Comparison of ENCODE assay signal across 8 cellular contexts in the genomic region with DNA sequence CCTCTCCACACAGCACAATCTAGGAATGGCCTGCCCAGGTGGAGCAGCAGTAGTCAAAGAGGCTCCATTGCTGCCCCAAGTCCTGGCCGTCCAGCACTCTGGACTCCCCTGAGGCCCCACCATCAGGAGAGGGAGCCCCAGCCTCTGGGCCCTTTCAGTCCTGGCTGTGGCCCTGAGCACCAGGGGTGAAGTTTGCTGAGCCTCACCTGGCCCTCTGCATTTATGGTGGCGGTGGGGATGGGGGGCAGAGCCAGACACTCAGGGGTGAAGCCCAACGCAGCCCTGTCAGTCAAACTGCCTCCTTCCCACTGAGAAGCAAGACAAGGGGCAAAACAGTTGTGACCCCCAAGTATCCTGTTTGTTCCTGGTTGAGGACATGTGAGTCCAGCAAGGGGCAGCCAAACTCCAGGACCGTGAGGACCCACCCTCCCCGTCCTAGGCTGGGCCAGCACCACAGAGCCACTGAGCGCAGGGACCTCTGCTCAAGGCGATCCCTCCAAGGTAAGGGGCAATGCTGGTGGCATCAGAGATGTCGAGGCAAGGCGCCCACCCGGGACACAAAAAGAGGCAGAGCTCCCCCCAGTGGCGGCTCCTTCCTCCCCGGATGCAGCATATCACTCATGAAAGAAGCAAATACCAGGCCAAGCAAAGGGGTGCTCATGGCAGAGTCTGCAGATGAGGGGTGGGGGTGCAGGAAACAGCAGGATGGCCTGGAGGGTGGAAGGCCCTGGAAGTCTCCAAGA. TPM values are rescaled to one million over a fixed set of nuclear protein-coding genes. Genes with fewer than 3 reads are reported as not detected.
A peak's percentile ranks its signal among the peaks of the same experiment; 100 is the strongest.
DNase-seq lines count a peak whose midpoint lies in the region; ATAC-seq and TF ChIP-seq lines count a peak whose summit lies in the region.

No MANE protein-coding gene starts in this region.

- H3K9me3 Mint-ChIP-seq in activated naive CD4-positive, alpha-beta T cell treated with anti-CD3 and anti-CD28 coated beads, Interleukin-2, amount 50 U/mL, for 72 hours = no peaks in the 10 kb centered on the region

- H3K36me3 Mint-ChIP-seq in activated naive CD4-positive, alpha-beta T cell treated with anti-CD3 and anti-CD28 coated beads, Interleukin-2, amount 50 U/mL, for 72 hours = no peaks in the 10 kb centered on the region

- H3K4me3 ChIP-seq in AG10803 (ENCODE audit: low read length) = no peak overlapping the region

- TF ChIP-seq CTCF in AG10803 (conservative IDR thresholded peaks at IDR 0.05; ENCODE audit: low read length) = peak; percentile 67

- DNase-seq in AG10803 (ENCODE audit: low read depth) (peak; percentile 25), GM19240 (ENCODE audit: insufficient read length, low spot score) (peak; percentile 91), SK-MEL-5 (ENCODE audit: low read depth, low spot score) (peak; percentile 70), left ventricle myocardium superior (peak; percentile 79), NCI-H2029 (lab: John Stamatoyannopoulos, UW) (no peak), dedifferentiated amniotic fluid mesenchymal stem cell (ENCODE audit: extremely low spot score) (no peak)
- peak in 1 of 2 donors; percentile 67 for DNase-seq in activated naive CD4-positive, alpha-beta T cell treated with anti-CD3 and anti-CD28 coated beads, Interleukin-2, amount 50 U/mL, for 72 hours (ENCODE audit: low spot score in 2 of 2)
- DNase-seq in stimulated activated CD4-positive, alpha-beta T cell treated with anti-CD3 and anti-CD28 coated beads, Interleukin-1b, Interleukin-23, amount 100 ng/mL, for 4 hours (ENCODE audit: low read depth in 2 of 2) = peak; percentile 56 to 58

- ATAC-seq in activated naive CD4-positive, alpha-beta T cell treated with anti-CD3 and anti-CD28 coated beads, Interleukin-2, amount 50 U/mL, for 72 hours = peak; percentile 34 to 39
- ATAC-seq in left ventricle myocardium superior = peak; percentile 59

- intact Hi-C loops in left ventricle myocardium superior (cut with micrococcal nuclease) = no loop called here

- in situ Hi-C loops in SK-MEL-5 (cut with HindIII; ENCODE audit: low pct_unique_long_range_greater_than_20kb, low sequenced_read_pairs) = no loop called here

- H3K27ac Mint-ChIP-seq in activated naive CD4-positive, alpha-beta T cell treated with anti-CD3 and anti-CD28 coated beads, Interleukin-2, amount 50 U/mL, for 72 hours = peak overlapping the region in 1 of 2 donors; percentile 39

RNA-seq across cellular contexts. Expression of a gene that starts 4.8 kb away (rescaled TPM):
- 0.13 TPM in 1 of 2 replicates, not detected in the other for total RNA-seq in SK-MEL-5 (2014; rRNA removed; shearing (Covaris generic))
- 0.12 TPM in 1 of 2 replicates, not detected in the other for polyA plus RNA-seq in SK-MEL-5 (2015; cell fraction: cytosol; rRNA removed)
- polyA plus RNA-seq in SK-MEL-5 (2015; cell fraction: nucleus; rRNA removed) = 0.09 and 1.1 TPM in 2 replicates
- total RNA-seq in activated naive CD4-positive, alpha-beta T cell treated with anti-CD3 and anti-CD28 coated beads, Interleukin-2, amount 50 U/mL, for 72 hours = under 1 TPM; 0.30 to 0.49 TPM
- total RNA-seq in left ventricle myocardium superior = not detected

Comparison
In these comparisons a context has a peak if more than half of its experiments do, and no peak if none do; other contexts are left out.
1. DNase-seq: peak in AG10803 (single experiment), GM19240 (single experiment), SK-MEL-5 (single experiment), left ventricle myocardium superior (single experiment) and stimulated activated CD4-positive, alpha-beta T cell treated with anti-CD3 and anti-CD28 coated beads, Interleukin-1b, Interleukin-23, amount 100 ng/mL, for 4 hours (2 of 2); none in NCI-H2029 (single experiment) and dedifferentiated amniotic fluid mesenchymal stem cell (single experiment).